13 cellular contexts compared by ENCODE assay signal in the genomic region with DNA sequence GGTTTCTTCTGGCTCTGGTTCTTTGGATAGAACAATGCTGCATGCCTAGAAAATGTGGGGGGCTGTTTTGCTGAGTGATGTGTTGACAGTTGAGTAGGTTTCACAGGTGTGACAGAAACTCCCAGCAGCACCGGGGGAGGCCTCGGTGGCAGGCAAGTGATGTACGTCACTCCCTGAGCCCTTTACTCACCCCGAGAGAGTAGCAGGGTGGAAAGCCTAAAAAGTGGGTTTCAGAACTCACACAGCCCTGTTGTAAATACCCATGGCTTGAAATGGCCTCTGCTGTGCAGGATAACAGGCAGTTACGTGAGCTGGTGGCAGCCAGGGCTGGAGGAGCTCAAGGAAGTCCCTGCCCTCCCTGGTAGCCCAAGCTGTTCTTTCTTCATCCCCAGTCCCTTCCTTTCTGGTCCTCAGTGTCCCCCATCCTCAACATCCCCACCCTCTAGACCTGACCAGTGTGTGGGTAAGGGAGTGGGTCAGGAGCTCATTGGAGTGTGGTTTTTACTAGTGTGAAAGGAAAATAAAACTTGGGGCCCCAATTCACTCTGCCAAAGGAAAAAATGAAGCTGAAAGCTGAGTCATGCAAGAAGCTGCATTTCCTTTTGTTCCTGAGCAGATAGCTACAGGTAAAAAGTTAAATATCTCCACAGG.
DNase-seq lines count a peak whose midpoint lies in the region; ATAC-seq, FAIRE-seq and TF ChIP-seq lines count a peak whose summit lies in the region.
"Had no signal": no experiment of that assay in that cellular context is flagged by ENCODE, and none has a peak within 500 bp of the region (broad histone marks: within the 10 kb centered on the region; RNA-seq: fewer than 3 reads in every experiment).

No MANE protein-coding gene starts in this region.

- no peak for TF ChIP-seq CTCF in bronchial epithelial cell (IDR thresholded peaks at IDR 0.05; ENCODE audit: insufficient read depth, low read length, severe bottlenecking)

- H3K27me3 ChIP-seq in bronchial epithelial cell (ENCODE audit: control insufficient read depth, insufficient read depth, low read length) = no peaks in the 10 kb centered on the region

- no peak overlapping the region for H3K4me3 Mint-ChIP-seq in stimulated activated naive CD8-positive, alpha-beta T cell treated with anti-CD3 and anti-CD28 coated beads, Interleukin-15, amount 100 ng/mL, for 72 hours

- DNase-seq in stimulated activated CD4-positive, alpha-beta T cell treated with anti-CD3 and anti-CD28 coated beads, Interleukin-15, amount 100 ng/mL, for 48 hours (ENCODE audit: low read depth in 2 of 2) = peak; percentile 2 to 4
- DNase-seq in stimulated activated CD4-positive, alpha-beta T cell treated with anti-CD3 and anti-CD28 coated beads, Interleukin-4, amount 100 ng/mL, for 24 hours = no peak
- peak; percentile 3 for DNase-seq in bronchial epithelial cell (ENCODE audit: low read depth)
- peak in 1 of 2 donors; percentile 27 for DNase-seq in stimulated activated naive CD8-positive, alpha-beta T cell treated with anti-CD3 and anti-CD28 coated beads, Interleukin-15, amount 100 ng/mL, for 72 hours
- DNase-seq in HuH-7.5 (ENCODE audit: low spot score) = no peak
- DNase-seq in cardiac septum (ENCODE audit: low spot score) = no peak
- DNase-seq: GOT3, heart right ventricle had no signal

- FAIRE-seq in bronchial epithelial cell (lab: Jason Lieb, UNC) = no peak

- H3K27me3 Mint-ChIP-seq in stimulated activated naive CD8-positive, alpha-beta T cell treated with anti-CD3 and anti-CD28 coated beads, Interleukin-15, amount 100 ng/mL, for 72 hours = peaks cover 20% of the 10 kb centered on the region

- ATAC-seq in HG03175 (IDR thresholded peaks at IDR 0.05; ENCODE audit: unreplicated experiment) = peak; percentile 46
- ATAC-seq in stimulated activated naive CD8-positive, alpha-beta T cell treated with anti-CD3 and anti-CD28 coated beads, Interleukin-15, amount 100 ng/mL, for 72 hours = peak; percentile 89
- ATAC-seq in HG03378 (IDR thresholded peaks at IDR 0.05; ENCODE audit: unreplicated experiment) = no peak
- ATAC-seq: esophagus mucosa, heart right ventricle, left lobe of liver had no signal

- peaks cover 0 to 9% of the 10 kb centered on the region in 2 donors for H3K9me3 Mint-ChIP-seq in stimulated activated naive CD8-positive, alpha-beta T cell treated with anti-CD3 and anti-CD28 coated beads, Interleukin-15, amount 100 ng/mL, for 72 hours

- H3K27ac Mint-ChIP-seq in stimulated activated naive CD8-positive, alpha-beta T cell treated with anti-CD3 and anti-CD28 coated beads, Interleukin-15, amount 100 ng/mL, for 72 hours = peak overlapping the region in 1 of 2 donors; percentile 37

- H3K4me3 ChIP-seq in bronchial epithelial cell (ENCODE audit: low read depth, low read length) = no peak overlapping the region
- H3K4me3 ChIP-seq: heart right ventricle, prostate gland had no signal

- no peaks in the 10 kb centered on the region for H3K36me3 ChIP-seq in bronchial epithelial cell (ENCODE audit: control insufficient read depth, insufficient read depth, low read length)
- H3K36me3 ChIP-seq: heart right ventricle, prostate gland had no signal

- intact Hi-C loops in cardiac septum (cut with DNase I) = no loop called here

- H3K4me1 Mint-ChIP-seq in stimulated activated naive CD8-positive, alpha-beta T cell treated with anti-CD3 and anti-CD28 coated beads, Interleukin-15, amount 100 ng/mL, for 72 hours = peaks cover 20% of the 10 kb centered on the region

Comparison
In these comparisons a context has a peak if more than half of its experiments do, and no peak if none do; other contexts are left out.
1. DNase-seq: peak in stimulated activated CD4-positive, alpha-beta T cell treated with anti-CD3 and anti-CD28 coated beads, Interleukin-15, amount 100 ng/mL, for 48 hours (2 of 2) and bronchial epithelial cell (single experiment); none in stimulated activated CD4-positive, alpha-beta T cell treated with anti-CD3 and anti-CD28 coated beads, Interleukin-4, amount 100 ng/mL, for 24 hours (single experiment), HuH-7.5 (single experiment) and cardiac septum (single experiment).